Comparison of ENCODE assay signal across 8 cellular contexts in genomic region chr1:205438213-205439158, GRCh38. TPM values are rescaled to one million over a fixed set of nuclear protein-coding genes. Genes with fewer than 3 reads are reported as not detected.
DNase-seq lines count a peak whose midpoint lies in the region; ATAC-seq and TF ChIP-seq lines count a peak whose summit lies in the region.

No MANE protein-coding gene starts in this region.

- no peak overlapping the region for H3K27ac Mint-ChIP-seq in HFFc6

- H3K4me1 Mint-ChIP-seq in HFFc6 (ENCODE audit: low read depth): peaks cover 10% of the 10 kb centered on the region; the same call in 1 of the 2 replicates

- intact Hi-C loops in PC-3 (cut with micrococcal nuclease): no loop called here

- no peaks in the 10 kb centered on the region for H3K27me3 ChIP-seq in PC-3 (ENCODE audit: low read length)

- no peaks in the 10 kb centered on the region for H3K9me2 ChIP-seq in PC-3 (replicated peaks; ENCODE audit: low read length)

- TF ChIP-seq CTCF in HFFc6 (IDR thresholded peaks at IDR 0.05) (peak; percentile 76), PC-3 (conservative IDR thresholded peaks at IDR 0.05; ENCODE audit: low read depth, low read length) (peak; percentile 43), epithelial cell of esophagus (IDR thresholded peaks at IDR 0.05; ENCODE audit: insufficient read depth, low read depth, low read length, missing control alignments) (peak; percentile 71)

- POLR2A ChIA-PET in PC-3 (lab: Charles Lee; ENCODE audit: unreplicated experiment): interaction anchor here (0.7 kb wide), 1 partner anchor 246 kb away, joined by 8 read pairs; no protein-coding TSS in a partner anchor

- 0 out of 2 replicates have a peak, but pooled peaks have one; percentile 18 for ATAC-seq in PC-3
- ATAC-seq in activated CD4-positive, CD25-positive, alpha-beta regulatory T cell treated with anti-CD3 and anti-CD28 coated beads, Interleukin-2, amount 50 U/mL, for 24 hours: no peak

- DNase-seq in Ammon's horn (ENCODE audit: low spot score) (peak; percentile 84), HFFc6 (peak; percentile 53), PC-3 (peak; percentile 61), epithelial cell of esophagus (ENCODE audit: low read depth) (peak; percentile 70), myocyte (ENCODE audit: low read depth) (peak; percentile 66), activated gamma-delta T cell treated with Interleukin-2 at 50 U/mL for 16 hours (no peak)
- DNase-seq in activated CD4-positive, CD25-positive, alpha-beta regulatory T cell (lab: John Stamatoyannopoulos, UW): no peak

- H2AFZ ChIP-seq in PC-3 (ENCODE audit: low read length): no peak overlapping the region

- H3K4me3 Mint-ChIP-seq in HFFc6: no peak overlapping the region

- H3K4me3 ChIP-seq in PC-3 (ENCODE audit: low read length) (no peak overlapping the region), epithelial cell of esophagus (ENCODE audit: low read length) (no peak overlapping the region)

- H3K4me1 ChIP-seq in PC-3 (ENCODE audit: insufficient read depth, low read length): peaks cover 25% of the 10 kb centered on the region

- no peaks in the 10 kb centered on the region for H3K79me2 ChIP-seq in PC-3 (ENCODE audit: low read length)

- no TSS peak for BruUV-seq in PC-3 (replicated peaks; lab: Mats Ljungman, UMichigan)

- no peaks in the 10 kb centered on the region for H3K36me3 Mint-ChIP-seq in HFFc6 (ENCODE audit: low read depth)

- H3K4me2 ChIP-seq in PC-3 (ENCODE audit: low read length): no peak overlapping the region

- H3K27me3 Mint-ChIP-seq in HFFc6 (ENCODE audit: insufficient read depth): peaks cover 54% of the 10 kb centered on the region

- H3K9me3 ChIP-seq in PC-3 (ENCODE audit: low read length): no peaks in the 10 kb centered on the region

- H4K20me1 ChIP-seq in PC-3 (ENCODE audit: low read length): no peaks in the 10 kb centered on the region

- no peak overlapping the region for H3K27ac ChIP-seq in PC-3 (ENCODE audit: low read length)

- no peaks in the 10 kb centered on the region for H3K9me3 Mint-ChIP-seq in HFFc6

- CTCF ChIA-PET in PC-3 (lab: Charles Lee): interaction anchor here (1.0 kb wide), 1 partner anchor 47 kb away, joined by 4 read pairs; no protein-coding TSS in a partner anchor

- H3F3A ChIP-seq in PC-3 (ENCODE audit: low read length, unreplicated experiment): no peaks in the 10 kb centered on the region

- H3K36me3 ChIP-seq in PC-3 (ENCODE audit: low read depth, low read length): no peaks in the 10 kb centered on the region

- no peak overlapping the region for H3K9ac ChIP-seq in PC-3 (ENCODE audit: low read length)

RNA-seq across cellular contexts. Expression of gene LEMD1, which starts 16.6 kb away (rescaled TPM):
- total RNA-seq in HFFc6 (2021; fragmentation: NEBNext Ultra II Directional; extraction: Animal tissue kit (Norgen Biotek cat#: 25700)): not detected
- total RNA-seq in PC-3 (2014; rRNA removed) (4.0 TPM in 1 of 2 replicates, not detected in the other), myocyte (not detected in 2 replicates)
- not detected for polyA plus RNA-seq in myocyte (2012)

RNA-seq across cellular contexts. Expression of gene BLACAT1, which starts 17.4 kb away (rescaled TPM):
- total RNA-seq in HFFc6 (2021; fragmentation: NEBNext Ultra II Directional; extraction: Animal tissue kit (Norgen Biotek cat#: 25700)): not detected
- total RNA-seq in PC-3 (2014; rRNA removed) (1.5 and 1.6 TPM in 2 replicates), myocyte (not detected in 2 replicates)
- polyA plus RNA-seq in myocyte (2012): not detected

Comparison
In these comparisons a context has a peak if more than half of its experiments do, and no peak if none do; other contexts are left out.
1. DNase-seq: peak in Ammon's horn (single experiment), HFFc6 (single experiment), PC-3 (single experiment), epithelial cell of esophagus (single experiment) and myocyte (single experiment); none in activated CD4-positive, CD25-positive, alpha-beta regulatory T cell (0 of 4) and activated gamma-delta T cell treated with Interleukin-2 at 50 U/mL for 16 hours (single experiment).
2. Peak in every context shown above with its lines, with median percentiles within 50 percentile points of each other: CTCF ChIP-seq.